ENCODE assay signal across 1 cellular context in the genomic region with DNA sequence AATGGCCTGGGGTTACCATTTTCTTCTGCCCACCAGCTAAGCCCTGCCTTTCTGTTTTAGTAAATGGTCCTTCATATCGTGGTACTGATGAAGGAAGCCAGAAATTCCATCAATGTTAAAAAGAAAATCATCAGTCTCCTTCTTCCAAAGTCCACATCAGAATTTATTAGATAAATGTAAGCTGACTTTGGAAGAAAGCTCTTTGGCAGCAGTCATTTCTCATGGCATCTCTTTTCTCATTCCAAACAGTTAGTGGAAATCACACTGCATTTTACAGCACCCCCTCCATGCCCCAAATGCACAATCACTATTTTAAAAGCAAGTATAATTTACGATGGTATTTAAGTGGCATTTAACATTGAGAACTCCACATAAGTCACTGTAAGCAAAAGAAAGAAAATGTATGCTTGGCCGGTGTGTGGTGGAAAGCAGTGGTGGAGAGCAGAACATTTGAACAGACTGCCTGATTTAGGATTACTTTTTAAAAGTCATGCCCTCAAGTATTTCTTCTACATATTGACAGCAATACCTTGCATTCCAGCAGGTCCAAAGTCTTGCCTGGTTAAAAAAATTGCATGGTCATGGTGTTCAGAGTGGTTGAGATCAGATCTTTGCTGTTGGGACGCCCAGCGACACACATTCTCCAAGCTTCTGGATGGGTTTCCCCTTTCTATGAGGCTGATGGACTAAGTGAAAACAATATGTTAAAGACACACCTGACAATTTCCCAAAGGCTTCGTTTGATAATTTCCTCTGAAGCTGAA.
TF ChIP-seq lines count a peak whose summit lies in the region.

No MANE protein-coding gene starts in this region.

TF ChIP-seq in IMR-90, 13 proteins besides CTCF, POLR2A, EP300 and RAD21:
- TF ChIP-seq, protein P1, sequence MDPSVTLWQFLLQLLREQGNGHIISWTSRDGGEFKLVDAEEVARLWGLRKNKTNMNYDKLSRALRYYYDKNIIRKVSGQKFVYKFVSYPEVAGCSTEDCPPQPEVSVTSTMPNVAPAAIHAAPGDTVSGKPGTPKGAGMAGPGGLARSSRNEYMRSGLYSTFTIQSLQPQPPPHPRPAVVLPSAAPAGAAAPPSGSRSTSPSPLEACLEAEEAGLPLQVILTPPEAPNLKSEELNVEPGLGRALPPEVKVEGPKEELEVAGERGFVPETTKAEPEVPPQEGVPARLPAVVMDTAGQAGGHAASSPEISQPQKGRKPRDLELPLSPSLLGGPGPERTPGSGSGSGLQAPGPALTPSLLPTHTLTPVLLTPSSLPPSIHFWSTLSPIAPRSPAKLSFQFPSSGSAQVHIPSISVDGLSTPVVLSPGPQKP (IDR thresholded peaks at IDR 0.05; ENCODE audit: borderline replicate concordance, low read depth, low read length), result no peak
- 0 out of 2 replicates have a peak, but pooled peaks have one; percentile 11 for TF ChIP-seq NFE2L2 (IDR thresholded peaks at IDR 0.05; ENCODE audit: low read depth, low read length)
